In genomic region chr1:53350853-53351767, GRCh38 we compare ENCODE assay signal across 24 cellular contexts. TPM values are rescaled to one million over a fixed set of nuclear protein-coding genes. Genes with fewer than 3 reads are reported as not detected.
DNase-seq lines count a peak whose midpoint lies in the region; ATAC-seq, FAIRE-seq and TF ChIP-seq lines count a peak whose summit lies in the region.
"Had no signal": no experiment of that assay in that cellular context is flagged by ENCODE, and none has a peak within 500 bp of the region (broad histone marks: within the 10 kb centered on the region; RNA-seq: fewer than 3 reads in every experiment).

No MANE protein-coding gene starts in this region.

- H3K79me1 ChIP-seq in H1 (ENCODE audit: low read depth, low read length), result no peaks in the 10 kb centered on the region

- intact Hi-C loops in cardiac septum (cut with DNase I) (no loop called here), left ventricle myocardium inferior (cut with micrococcal nuclease) (no loop called here)

- H3K36me3 Mint-ChIP-seq in neural progenitor cell, result no peaks in the 10 kb centered on the region

- no peak overlapping the region for H2BK120ac ChIP-seq in H1 (replicated peaks; ENCODE audit: low read depth, low read length)

- H3K4ac ChIP-seq in H1 (replicated peaks; ENCODE audit: insufficient read length, low read depth, low read length), result no peak overlapping the region

- no peak for TF ChIP-seq EP300 in H1 (IDR thresholded peaks at IDR 0.05; ENCODE audit: borderline replicate concordance in 1 of 2, low read depth in 2 of 2, low read length in 2 of 2)

- H3K4me3 ChIP-seq in left ventricle myocardium inferior (no peak overlapping the region), H1 (ENCODE audit: extremely low read depth in 1 of 4, insufficient read depth in 2 of 4, low read depth in 3 of 4, low read length in 4 of 4) (no peak overlapping the region), neural progenitor cell (no peak overlapping the region)
- H3K4me3 ChIP-seq: coronary artery, uterus had no signal

- H4K20me1 ChIP-seq in H1 (replicated peaks in 1 of 2; ENCODE audit: control insufficient read depth in 1 of 2, insufficient read depth in 2 of 2, low read length in 2 of 2) (no peaks in the 10 kb centered on the region), neural progenitor cell (ENCODE audit: low read depth) (no peaks in the 10 kb centered on the region)

- H3K4me2 ChIP-seq in H1 (ENCODE audit: insufficient read depth in 1 of 2, low read depth in 2 of 2, low read length in 2 of 2) (no peak overlapping the region), neural progenitor cell (no peak overlapping the region)

- H2BK15ac ChIP-seq in H1 (ENCODE audit: low read length), result 0 out of 2 replicates have a peak overlapping the region, but pooled peaks have one; percentile 12

- no peak overlapping the region for H3K14ac ChIP-seq in H1 (ENCODE audit: insufficient read length)

- no peak for ATAC-seq in GM18520 (IDR thresholded peaks at IDR 0.05; ENCODE audit: unreplicated experiment)
- ATAC-seq: effector memory CD8-positive, alpha-beta T cell; esophagus mucosa had no signal

- no peak overlapping the region for H3K4me3 Mint-ChIP-seq in neural progenitor cell
- H3K4me3 Mint-ChIP-seq: activated naive CD4-positive, alpha-beta T cell treated with anti-CD3 and anti-CD28 coated beads for 36 hours; effector memory CD8-positive, alpha-beta T cell had no signal

- H2BK5ac ChIP-seq in H1 (ENCODE audit: low read depth, low read length), result no peak overlapping the region

- H3K36me3 ChIP-seq in left ventricle myocardium inferior, result no peaks in the 10 kb centered on the region
- H3K36me3 ChIP-seq in H1 (ENCODE audit: control insufficient read depth in 2 of 4, insufficient read depth in 4 of 4, low read length in 3 of 4), result no peaks in the 10 kb centered on the region
- H3K36me3 ChIP-seq in neural progenitor cell, result no peaks in the 10 kb centered on the region
- H3K36me3 ChIP-seq: uterus had no signal

- H3K27ac ChIP-seq in left ventricle myocardium inferior (replicated peaks) (no peak overlapping the region), H1 (ENCODE audit: low read depth, low read length) (no peak overlapping the region), neural progenitor cell (no peak overlapping the region)
- H3K27ac ChIP-seq: coronary artery, uterus, VCaP had no signal

- no peak overlapping the region for H4K91ac ChIP-seq in H1 (replicated peaks; ENCODE audit: insufficient read length, low read length)

- H3K27me3 ChIP-seq in left ventricle myocardium inferior (ENCODE audit: low read depth), result peaks cover 5% of the 10 kb centered on the region
- H3K27me3 ChIP-seq in H1 (replicated peaks in 1 of 4; ENCODE audit: control insufficient read depth in 3 of 4, extremely low read depth in 1 of 4, insufficient read depth in 3 of 4, low read length in 3 of 4), result no peaks in the 10 kb centered on the region; a peak in 1 of 7 replicates
- no peaks in the 10 kb centered on the region for H3K27me3 ChIP-seq in neural progenitor cell
- H3K27me3 ChIP-seq: uterus had no signal

- TF ChIP-seq RAD21 in H1 (IDR thresholded peaks at IDR 0.05 in 1 of 2, conservative IDR thresholded peaks at IDR 0.05 in 1 of 2; ENCODE audit: low read depth in 2 of 2, low read length in 2 of 2), result no peak

- no peak overlapping the region for H3K56ac ChIP-seq in H1 (replicated peaks; ENCODE audit: insufficient read length, low read depth, low read length)

- H3K9me3 ChIP-seq in left ventricle myocardium inferior (replicated peaks) (peaks cover 2% of the 10 kb centered on the region), H1 (ENCODE audit: insufficient read depth in 2 of 2, low read depth in 1 of 2, low read length in 1 of 2) (no peaks in the 10 kb centered on the region), neural progenitor cell (ENCODE audit: low read depth) (peaks cover under 1% of the 10 kb centered on the region)

- POLR2A ChIA-PET in H1 (lab: Charles Lee; ENCODE audit: partially characterized antibody), result no interaction called here

- TF ChIP-seq POLR2A in H1 (IDR thresholded peaks at IDR 0.05; ENCODE audit: control extremely low read depth in 1 of 2, low read depth in 2 of 2, low read length in 2 of 2), result no peak

- H3K18ac ChIP-seq in H1 (ENCODE audit: extremely low read depth, low read length), result no peak overlapping the region

- peaks cover 4% of the 10 kb centered on the region for H3K9me3 Mint-ChIP-seq in neural progenitor cell
- H3K9me3 Mint-ChIP-seq: activated naive CD4-positive, alpha-beta T cell treated with anti-CD3 and anti-CD28 coated beads for 36 hours; effector memory CD8-positive, alpha-beta T cell had no signal

- no peak overlapping the region for H3K23ac ChIP-seq in H1 (ENCODE audit: insufficient read length)

- FAIRE-seq in H1 (lab: Jason Lieb, UNC), result no peak

- peak; percentile 26 for DNase-seq in cardiac septum (ENCODE audit: low spot score)
- no peak for DNase-seq in left ventricle myocardium inferior
- peak in 1 of 2 experiments; percentile 43 for DNase-seq in H1 (ENCODE audit: low read depth in 1 of 2, low spot score in 2 of 2)
- no peak for DNase-seq in neural progenitor cell (ENCODE audit: low spot score)
- peak; percentile 19 for DNase-seq in ureter (ENCODE audit: low spot score)
- no peak for DNase-seq in activated CD4-positive, alpha-beta T cell treated with anti-CD3 and anti-CD28 coated beads, Interleukin-2, amount 50 U/mL, for 1 hour
- DNase-seq in GM20000 (ENCODE audit: low spot score), result no peak
- DNase-seq: activated naive CD4-positive, alpha-beta T cell treated with anti-CD3 and anti-CD28 coated beads for 36 hours; activated T-cell treated with anti-CD3 and anti-CD28 coated beads, Interleukin-2, amount 50 U/mL, for 1 hour; amygdala; DMS53; effector memory CD8-positive, alpha-beta T cell; foreskin melanocyte; GDM1; NCI-H1105; NCI-H82; SHP77; substantia nigra; uterus had no signal

- H2BK12ac ChIP-seq in H1 (ENCODE audit: low read depth, low read length), result no peak overlapping the region

- no peak overlapping the region for H2BK20ac ChIP-seq in H1 (ENCODE audit: low read length)

- H4K8ac ChIP-seq in H1 (ENCODE audit: extremely low read depth, insufficient read depth, low read length), result no peak overlapping the region

- H3K4me1 Mint-ChIP-seq in neural progenitor cell, result peaks cover 3% of the 10 kb centered on the region

- no peaks in the 10 kb centered on the region for H3K79me2 ChIP-seq in H1 (ENCODE audit: control insufficient read depth in 1 of 2, insufficient read depth in 2 of 2, low read length in 2 of 2)
- no peaks in the 10 kb centered on the region for H3K79me2 ChIP-seq in neural progenitor cell (ENCODE audit: low read depth)

- H3K4me1 ChIP-seq in left ventricle myocardium inferior (no peaks in the 10 kb centered on the region), H1 (replicated peaks in 1 of 4; ENCODE audit: control insufficient read depth in 3 of 4, insufficient read depth in 4 of 4, low read length in 3 of 4) (peaks cover 0 to 7% (median 1%) of the 10 kb centered on the region in 4 experiments; a peak in 1 of 7 replicates), neural progenitor cell (no peaks in the 10 kb centered on the region)
- H3K4me1 ChIP-seq: uterus had no signal

- no peak overlapping the region for H3K9ac ChIP-seq in H1 (replicated peaks in 1 of 4; ENCODE audit: extremely low read depth in 1 of 4, low read depth in 3 of 4, low read length in 3 of 4)
- H3K9ac ChIP-seq in neural progenitor cell, result no peak overlapping the region

- H3K27ac Mint-ChIP-seq in neural progenitor cell, result no peak overlapping the region
- H3K27ac Mint-ChIP-seq: activated naive CD4-positive, alpha-beta T cell treated with anti-CD3 and anti-CD28 coated beads for 36 hours; effector memory CD8-positive, alpha-beta T cell; progenitor cell of endocrine pancreas had no signal

- H3K27me3 Mint-ChIP-seq in neural progenitor cell (ENCODE audit: insufficient read depth, low read depth), result no peaks in the 10 kb centered on the region
- H3K27me3 Mint-ChIP-seq: progenitor cell of endocrine pancreas had no signal

- no peaks in the 10 kb centered on the region; the same call in 1 of the 2 replicates for H3K23me2 ChIP-seq in H1 (ENCODE audit: low read depth, low read length)

- TF ChIP-seq CTCF in left ventricle myocardium inferior (IDR thresholded peaks at IDR 0.05; ENCODE audit: borderline replicate concordance) (no peak), H1 (IDR thresholded peaks at IDR 0.05; ENCODE audit: control extremely low read depth in 1 of 3, insufficient read depth in 1 of 3, low read depth in 1 of 3, low read length in 3 of 3) (no peak), neural progenitor cell (IDR thresholded peaks at IDR 0.05) (no peak), GM20000 (IDR thresholded peaks at IDR 0.05; ENCODE audit: extremely low read depth, missing control alignments) (no peak)

- CTCF ChIA-PET in H1 (lab: Charles Lee; ENCODE audit: partially characterized antibody), result no interaction called here

- no peak overlapping the region for H2AK5ac ChIP-seq in H1 (ENCODE audit: low read depth, low read length)

- WGBS in H1 (ENCODE audit: extremely low coverage in 1 of 2, insufficient coverage in 1 of 2, insufficient read length in 1 of 2, insufficient replicate concordance in 2 of 2, low coverage in 1 of 2, low lambda C conversion rate in 2 of 2, missing lambda C conversion rate in 1 of 2), 2 experiments, result 84% methylated on average over 8 of the region's 8 CpGs; no CpG with 5 or more reads in 1 of the 2 experiments

- H2AFZ ChIP-seq in H1 (ENCODE audit: low read length) (0 out of 2 replicates have a peak overlapping the region, but pooled peaks have one; percentile 4), neural progenitor cell (replicated peaks) (peak overlapping the region; percentile 64)

- no peak overlapping the region for H4K5ac ChIP-seq in H1 (ENCODE audit: insufficient read length, low read depth, low read length)

- H3F3A ChIP-seq in neural progenitor cell (ENCODE audit: low read depth), result no peaks in the 10 kb centered on the region

TF ChIP-seq in H1, 55 proteins besides CTCF, POLR2A, EP300 and RAD21 (continues in another document):
- TF ChIP-seq SP4 (IDR thresholded peaks at IDR 0.05; ENCODE audit: low read length), result no peak
- TF ChIP-seq BRCA1 (IDR thresholded peaks at IDR 0.05; ENCODE audit: low read depth, low read length), result no peak
- no peak for TF ChIP-seq RBBP5 (IDR thresholded peaks at IDR 0.05; ENCODE audit: borderline replicate concordance, low read depth, low read length)
- no peak for TF ChIP-seq BACH1 (IDR thresholded peaks at IDR 0.05; ENCODE audit: low read length)

RNA-seq across cellular contexts. Expression of gene LRP8, which starts 23.2 kb away (rescaled TPM):
- 2.3 TPM for total RNA-seq in cardiac septum
- total RNA-seq in left ventricle myocardium inferior, result 1.8 TPM
- total RNA-seq in H1 (2021; fragmentation: NEBNext Ultra II Directional; extraction: Animal tissue kit (Norgen Biotek cat#: 25700)), result 66.4 and 68.1 TPM in 2 replicates
- 63.2 and 74.6 TPM in 2 replicates for polyA plus RNA-seq in H1 (2011; rRNA removed)
- 70.8 TPM for polyA plus RNA-seq in H1 (2011; cell fraction: cytosol; rRNA removed)
- 254 TPM for polyA plus RNA-seq in H1 (2011; cell fraction: nucleus; rRNA removed)
- 37.5 to 52.4 TPM (median 44.7 TPM) in 4 replicates for polyA plus RNA-seq in H1 (2012, experiment 1 of 2)
- 7.8 TPM for polyA plus RNA-seq in H1 (2012, experiment 2 of 2)
- polyA plus RNA-seq in H1 (2013, experiment 1 of 2), result 62.6 TPM
- polyA plus RNA-seq in H1 (2013, experiment 2 of 2), result 67.6 TPM
- 214 and 223 TPM in 2 replicates for polyA minus RNA-seq in H1 (2011; rRNA and poly(A)+ RNA removed)
- polyA minus RNA-seq in H1 (2011; cell fraction: cytosol; rRNA and poly(A)+ RNA removed), result 69.7 TPM
- 139 TPM for polyA minus RNA-seq in H1 (2011; cell fraction: nucleus; rRNA and poly(A)+ RNA removed)
- total RNA-seq in neural progenitor cell (ENCODE audit: low replicate concordance), result 15.6 and 25.7 TPM in 2 replicates
- 11.3 TPM for total RNA-seq in ureter

Comparison
In these comparisons a context has a peak if more than half of its experiments do, and no peak if none do; other contexts are left out.
1. DNase-seq: peak in cardiac septum (single experiment) and ureter (single experiment); none in left ventricle myocardium inferior (single experiment), neural progenitor cell (single experiment), activated CD4-positive, alpha-beta T cell treated with anti-CD3 and anti-CD28 coated beads, Interleukin-2, amount 50 U/mL, for 1 hour (single experiment) and GM20000 (single experiment).